In the genomic region with DNA sequence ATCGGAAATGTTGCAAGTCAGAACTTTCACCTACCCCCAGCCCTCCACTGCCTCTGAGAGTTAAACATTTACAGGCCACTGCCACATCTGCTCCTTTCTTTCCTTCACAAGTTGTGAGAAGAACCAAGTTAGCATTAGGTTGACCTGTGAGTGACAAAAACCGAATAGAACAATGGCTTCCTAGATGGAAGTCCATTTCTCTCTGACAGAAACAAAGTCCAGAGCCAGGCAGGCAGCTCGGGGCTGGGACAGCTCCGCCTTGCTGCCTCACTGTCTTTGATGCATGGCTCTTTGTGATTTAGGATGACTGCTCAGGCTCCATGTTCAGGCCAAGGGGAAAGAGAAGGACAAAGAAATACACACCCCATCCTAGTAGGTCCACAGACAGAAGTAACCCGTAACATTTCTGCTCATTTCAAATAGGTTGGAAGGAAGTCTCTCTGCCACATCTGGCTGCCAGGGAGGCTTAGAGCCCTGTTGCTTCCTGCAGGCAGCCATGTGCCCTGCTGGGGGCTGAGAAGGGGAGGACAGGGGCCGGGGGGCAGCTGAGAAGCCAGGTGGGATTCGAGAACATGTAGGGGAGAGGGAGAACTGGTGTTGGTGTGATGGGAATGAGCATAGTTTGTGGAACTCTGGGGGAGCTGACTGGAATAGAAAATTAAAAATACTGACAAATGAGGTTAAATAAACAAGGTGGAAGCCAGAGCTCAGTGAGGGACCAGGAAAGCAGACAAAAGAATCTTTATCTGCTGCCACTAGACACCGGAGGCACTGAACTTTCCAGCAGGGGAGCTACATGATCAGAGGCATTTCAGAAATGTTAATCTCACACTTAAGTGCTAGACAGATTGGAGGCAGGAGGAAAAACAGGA, we compare ENCODE assay signal across 1 cellular context.
TF ChIP-seq lines count a peak whose summit lies in the region.

No MANE protein-coding gene starts in this region.

TF ChIP-seq in H1, 55 proteins besides CTCF, POLR2A, EP300 and RAD21:
- no peak for TF ChIP-seq ZNF274 (IDR thresholded peaks at IDR 0.05; ENCODE audit: borderline replicate concordance, extremely low read depth, low read length)
- TF ChIP-seq SIX5 (IDR thresholded peaks at IDR 0.05; ENCODE audit: low read depth, low read length): no peak
- TF ChIP-seq BRCA1 (IDR thresholded peaks at IDR 0.05; ENCODE audit: low read depth, low read length): no peak
- TF ChIP-seq CEBPB (IDR thresholded peaks at IDR 0.05; ENCODE audit: low read depth, low read length): no peak
- TF ChIP-seq CHD1 (IDR thresholded peaks at IDR 0.05; ENCODE audit: low read depth, low read length): no peak
- TF ChIP-seq CHD2 (IDR thresholded peaks at IDR 0.05; ENCODE audit: low read length): no peak
- TF ChIP-seq RFX5 (IDR thresholded peaks at IDR 0.05; ENCODE audit: borderline replicate concordance, low read depth, low read length): no peak
- no peak for TF ChIP-seq HDAC2 (IDR thresholded peaks at IDR 0.05; ENCODE audit: borderline replicate concordance in 1 of 2, low read depth in 2 of 2, low read length in 2 of 2)
- TF ChIP-seq, protein P1, sequence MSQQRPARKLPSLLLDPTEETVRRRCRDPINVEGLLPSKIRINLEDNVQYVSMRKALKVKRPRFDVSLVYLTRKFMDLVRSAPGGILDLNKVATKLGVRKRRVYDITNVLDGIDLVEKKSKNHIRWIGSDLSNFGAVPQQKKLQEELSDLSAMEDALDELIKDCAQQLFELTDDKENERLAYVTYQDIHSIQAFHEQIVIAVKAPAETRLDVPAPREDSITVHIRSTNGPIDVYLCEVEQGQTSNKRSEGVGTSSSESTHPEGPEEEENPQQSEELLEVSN (IDR thresholded peaks at IDR 0.05): 0 out of 2 replicates have a peak, but pooled peaks have one; percentile 33
- TF ChIP-seq TAF1 (IDR thresholded peaks at IDR 0.05; ENCODE audit: low read depth, low read length): no peak
- no peak for TF ChIP-seq KDM1A (IDR thresholded peaks at IDR 0.05; ENCODE audit: borderline replicate concordance, low read length)
- TF ChIP-seq, protein P2, sequence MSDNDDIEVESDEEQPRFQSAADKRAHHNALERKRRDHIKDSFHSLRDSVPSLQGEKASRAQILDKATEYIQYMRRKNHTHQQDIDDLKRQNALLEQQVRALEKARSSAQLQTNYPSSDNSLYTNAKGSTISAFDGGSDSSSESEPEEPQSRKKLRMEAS (IDR thresholded peaks at IDR 0.05): peak; percentile 50; the same call in 1 of the 2 replicates
- TF ChIP-seq SP2 (IDR thresholded peaks at IDR 0.05; ENCODE audit: low read length): no peak
TF ChIP-seq in H1: peak in this region for 2.
